Comparison of ENCODE assay signal across 25 cellular contexts in genomic region chr16:88030498-88030897, GRCh38.
A peak's percentile ranks its signal among the peaks of the same experiment; 100 is the strongest.
DNase-seq lines count a peak whose midpoint lies in the region; ATAC-seq and TF ChIP-seq lines count a peak whose summit lies in the region.
"Had no signal": no experiment of that assay in that cellular context is flagged by ENCODE, and none has a peak within 500 bp of the region (broad histone marks: within the 10 kb centered on the region; RNA-seq: fewer than 3 reads in every experiment).

No MANE protein-coding gene starts in this region.

- no peaks in the 10 kb centered on the region for H3K79me2 ChIP-seq in H9 (ENCODE audit: insufficient read depth, low read length)

- H4K8ac ChIP-seq in H9 (replicated peaks; ENCODE audit: insufficient read length, low read depth, low read length): no peak overlapping the region

- no peak overlapping the region for H4K91ac ChIP-seq in H9 (ENCODE audit: insufficient read length, low read depth, low read length)

- H2AFZ ChIP-seq in H9 (ENCODE audit: low read length): no peak overlapping the region
- H2AFZ ChIP-seq: PC-9 had no signal

- H4K20me1 ChIP-seq in H9 (ENCODE audit: control insufficient read depth, insufficient read depth, insufficient read length): no peaks in the 10 kb centered on the region

- H3K36me3 Mint-ChIP-seq in H9 (ENCODE audit: insufficient read depth in 1 of 3, low read depth in 3 of 3) (peaks cover 12 to 34% (median 32%) of the 10 kb centered on the region in 3 experiments), mesothelial cell of epicardium (peaks cover 17% of the 10 kb centered on the region)
- H3K36me3 Mint-ChIP-seq in stimulated activated effector memory CD8-positive, alpha-beta T cell treated with anti-CD3 and anti-CD28 coated beads, Interleukin-12 subunit alpha, Interleukin-12 subunit beta, amount 100 ng/mL, for 72 hours: peaks cover 89% of the 10 kb centered on the region

- no peak overlapping the region for H2BK20ac ChIP-seq in H9 (ENCODE audit: low read depth, low read length, poor library complexity, severe bottlenecking)

- H3K4me1 Mint-ChIP-seq in H9 (peaks cover 26 to 37% of the 10 kb centered on the region in 2 experiments), mesothelial cell of epicardium (peaks cover 11% of the 10 kb centered on the region)
- peaks cover 15% of the 10 kb centered on the region for H3K4me1 Mint-ChIP-seq in stimulated activated effector memory CD8-positive, alpha-beta T cell treated with anti-CD3 and anti-CD28 coated beads, Interleukin-12 subunit alpha, Interleukin-12 subunit beta, amount 100 ng/mL, for 72 hours

- no peak overlapping the region for H2AK5ac ChIP-seq in H9 (ENCODE audit: insufficient read length, low read length)

- no peak overlapping the region for H3K4me3 ChIP-seq in fibroblast of villous mesenchyme (ENCODE audit: low read depth, low read length)
- H3K4me3 ChIP-seq: A549; BLaER1 treated with 17β-estradiol and CSF1 and Interleukin-3, amounts not matched to agents 10 nM and 100 nM; K562; PC-9 had no signal

- H2BK120ac ChIP-seq in H9 (ENCODE audit: low read depth, low read length, poor library complexity, severe bottlenecking): no peak overlapping the region

- no peaks in the 10 kb centered on the region for H3K9me3 ChIP-seq in H9 (ENCODE audit: control insufficient read depth, low read depth, low read length)
- H3K9me3 ChIP-seq: A549; BLaER1 treated with 17β-estradiol and CSF1 and Interleukin-3, amounts not matched to agents 10 nM and 100 nM; Caco-2 had no signal

- H3K18ac ChIP-seq in H9 (ENCODE audit: insufficient read length, low read depth, low read length): no peak overlapping the region

- H3K4me1 ChIP-seq in H9 (ENCODE audit: insufficient read depth, low read length): no peaks in the 10 kb centered on the region
- H3K4me1 ChIP-seq: A549, Caco-2 had no signal

- peak overlapping the region; percentile 26 to 62 (median 59); a peak in 5 of 7 replicates for H3K27ac Mint-ChIP-seq in H9
- peak overlapping the region; percentile 51 for H3K27ac Mint-ChIP-seq in mesothelial cell of epicardium
- peak overlapping the region; percentile 72 for H3K27ac Mint-ChIP-seq in stimulated activated effector memory CD8-positive, alpha-beta T cell treated with anti-CD3 and anti-CD28 coated beads, Interleukin-12 subunit alpha, Interleukin-12 subunit beta, amount 100 ng/mL, for 72 hours
- H3K27ac Mint-ChIP-seq: CD8-positive, alpha-beta T cell had no signal

- H2BK5ac ChIP-seq in H9 (ENCODE audit: insufficient read length, low read length): no peak overlapping the region

- no peak overlapping the region for H3K4ac ChIP-seq in H9 (ENCODE audit: low read depth, low read length)

- no peak overlapping the region for H3K14ac ChIP-seq in H9 (ENCODE audit: insufficient read depth, low read length)

- no peak overlapping the region for H2BK15ac ChIP-seq in H9 (ENCODE audit: low read depth, low read length)

- H3K9me3 Mint-ChIP-seq in H9 (no peaks in the 10 kb centered on the region), mesothelial cell of epicardium (no peaks in the 10 kb centered on the region)
- H3K9me3 Mint-ChIP-seq in stimulated activated effector memory CD8-positive, alpha-beta T cell treated with anti-CD3 and anti-CD28 coated beads, Interleukin-12 subunit alpha, Interleukin-12 subunit beta, amount 100 ng/mL, for 72 hours: no peaks in the 10 kb centered on the region
- H3K9me3 Mint-ChIP-seq: CD8-positive, alpha-beta T cell had no signal

- H2BK12ac ChIP-seq in H9 (ENCODE audit: insufficient read length, low read depth, low read length): no peak overlapping the region

- H4K5ac ChIP-seq in H9 (ENCODE audit: insufficient read length, low read depth, low read length): no peak overlapping the region

- H3K27ac ChIP-seq in H9 (ENCODE audit: insufficient read length, low read depth, low read length): no peak overlapping the region
- H3K27ac ChIP-seq: A549, PC-9 had no signal

- no peak overlapping the region for H3T11ph ChIP-seq in H9 (ENCODE audit: low read length)

- no peak overlapping the region for H3K4me2 ChIP-seq in H9 (ENCODE audit: insufficient read depth, insufficient read length, low read length)
- H3K4me2 ChIP-seq: A549, PC-9 had no signal

- no peak for ATAC-seq in stimulated activated effector memory CD8-positive, alpha-beta T cell treated with anti-CD3 and anti-CD28 coated beads, Interleukin-12 subunit alpha, Interleukin-12 subunit beta, amount 100 ng/mL, for 72 hours
- no peak for ATAC-seq in GM21576 (IDR thresholded peaks at IDR 0.05; ENCODE audit: unreplicated experiment)
- ATAC-seq: A549; CD8-positive, alpha-beta T cell; K562 had no signal

- H3K27me3 Mint-ChIP-seq in H9 (ENCODE audit: low read depth) (no peaks in the 10 kb centered on the region), mesothelial cell of epicardium (ENCODE audit: low read depth) (no peaks in the 10 kb centered on the region)

- no peak overlapping the region for H3K56ac ChIP-seq in H9 (ENCODE audit: insufficient read length, low read depth, low read length)

- no peak overlapping the region for H3K9ac ChIP-seq in H9 (ENCODE audit: extremely low read depth, insufficient read length, low read length)
- H3K9ac ChIP-seq: BLaER1 treated with 17β-estradiol and CSF1 and Interleukin-3, amounts not matched to agents 10 nM and 100 nM had no signal

- no peak overlapping the region for H3K23ac ChIP-seq in H9 (ENCODE audit: insufficient read length, low read depth, low read length)

- no peak for DNase-seq in H9
- DNase-seq in fibroblast of villous mesenchyme (ENCODE audit: low read depth): peak; percentile 76
- no peak for DNase-seq in mesothelial cell of epicardium (ENCODE audit: low spot score in 2 of 2, unreplicated experiment in 2 of 2)
- no peak for DNase-seq in stimulated activated effector memory CD8-positive, alpha-beta T cell treated with anti-CD3 and anti-CD28 coated beads, Interleukin-12 subunit alpha, Interleukin-12 subunit beta, amount 100 ng/mL, for 72 hours (ENCODE audit: low spot score in 2 of 2)
- DNase-seq in GM19240 (ENCODE audit: insufficient read length, low spot score): no peak
- DNase-seq in erythroblast (lab: John Stamatoyannopoulos, UW): no peak
- DNase-seq: AML-193; Caco-2; CD8-positive, alpha-beta T cell; DMS79 treated with DMSO at 0.1 percent for 48 hours; GF-D8; Kasumi-1; NCI-H1092 treated with DMSO at 0.1 percent for 48 hours; NCI-H146; NCI-H1930; NCI-H446; NCI-H524 treated with DMSO at 0.1 percent for 48 hours; NCI-H774; NK-92 treated with Interleukin-12 subunit alpha and Interleukin-12 subunit beta, amount 100 ng/mL, for 24 hours; PC-9; SHP77 had no signal

- H3K4me3 Mint-ChIP-seq in H9 (no peak overlapping the region), mesothelial cell of epicardium (no peak overlapping the region)
- no peak overlapping the region for H3K4me3 Mint-ChIP-seq in stimulated activated effector memory CD8-positive, alpha-beta T cell treated with anti-CD3 and anti-CD28 coated beads, Interleukin-12 subunit alpha, Interleukin-12 subunit beta, amount 100 ng/mL, for 72 hours
- H3K4me3 Mint-ChIP-seq: CD8-positive, alpha-beta T cell had no signal

- no peak for TF ChIP-seq POLR2A in erythroblast (IDR thresholded peaks at IDR 0.05; ENCODE audit: low read length)

- TF ChIP-seq CTCF in H9 (conservative IDR thresholded peaks at IDR 0.05) (no peak), fibroblast of villous mesenchyme (IDR thresholded peaks at IDR 0.05; ENCODE audit: insufficient read depth, low read depth, low read length) (no peak), mesothelial cell of epicardium (IDR thresholded peaks at IDR 0.05; ENCODE audit: unreplicated experiment) (no peak)

- H3K79me1 ChIP-seq in H9 (ENCODE audit: insufficient read depth, low read depth, low read length, poor library complexity, severe bottlenecking): no peaks in the 10 kb centered on the region

- H3K23me2 ChIP-seq in H9 (ENCODE audit: insufficient read length, low read depth, low read length, poor library complexity, severe bottlenecking): no peaks in the 10 kb centered on the region

- H3K27me3 ChIP-seq in H9 (ENCODE audit: insufficient read depth, low read length): no peaks in the 10 kb centered on the region
- H3K27me3 ChIP-seq: BLaER1 treated with 17β-estradiol and CSF1 and Interleukin-3, amounts not matched to agents 10 nM and 100 nM had no signal

- no CpG with 5 or more reads among the region's 8 CpGs for WGBS in H9 (ENCODE audit: extremely low coverage, insufficient read length, low lambda C conversion rate)
